Comparison of ENCODE assay signal across 21 cellular contexts in the genomic region with DNA sequence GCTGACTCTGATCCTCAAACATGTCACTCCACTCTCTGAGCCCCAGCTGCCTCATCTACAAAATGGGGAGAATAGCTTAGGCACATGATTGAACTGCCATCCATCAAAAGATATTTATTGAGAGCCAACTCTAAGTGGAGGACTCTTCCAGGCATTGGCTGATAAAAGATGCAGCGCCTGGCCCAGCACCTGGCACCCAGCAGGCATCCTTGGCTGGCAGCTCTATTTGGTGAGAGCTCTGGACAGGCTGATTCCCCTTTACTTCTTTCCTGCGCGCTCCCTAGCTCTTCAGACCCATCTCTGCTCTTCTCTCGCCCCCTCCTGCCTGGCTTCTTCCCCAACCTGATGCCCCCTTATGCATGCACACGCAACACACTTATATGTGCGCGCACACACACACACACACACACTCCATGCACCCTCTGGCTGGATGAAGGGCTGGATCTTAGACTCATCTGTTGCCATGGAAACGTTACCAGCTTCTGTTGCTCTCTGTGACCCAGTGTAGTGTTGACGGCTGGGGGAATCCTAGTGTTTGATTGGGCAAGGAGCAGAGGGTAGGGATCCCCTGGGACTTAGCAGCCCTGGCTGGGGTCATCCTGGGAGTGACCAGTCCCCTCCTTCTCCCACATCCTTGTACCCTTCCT. TPM values are rescaled to one million over a fixed set of nuclear protein-coding genes. Genes with fewer than 3 reads are reported as not detected.
DNase-seq lines count a peak whose midpoint lies in the region; ATAC-seq and TF ChIP-seq lines count a peak whose summit lies in the region.
"Had no signal": no experiment of that assay in that cellular context is flagged by ENCODE, and none has a peak within 500 bp of the region (broad histone marks: within the 10 kb centered on the region; RNA-seq: fewer than 3 reads in every experiment).

No MANE protein-coding gene starts in this region.

- no peak overlapping the region for H3K4ac ChIP-seq in IMR-90 (ENCODE audit: low read depth, low read length)

- peaks cover 38% of the 10 kb centered on the region for H3K27me3 Mint-ChIP-seq in nephron progenitor cell (ENCODE audit: low read depth, poor library complexity)
- peaks cover 34 to 74% of the 10 kb centered on the region in 2 donors for H3K27me3 Mint-ChIP-seq in effector memory CD8-positive, alpha-beta T cell

- H2BK15ac ChIP-seq in IMR-90 (ENCODE audit: low read depth, low read length), result no peak overlapping the region

- H2BK120ac ChIP-seq in IMR-90 (ENCODE audit: low read depth, low read length), result no peak overlapping the region

- BruUV-seq in IMR-90 (replicated peaks; lab: Mats Ljungman, UMichigan), result no TSS peak

- no peaks in the 10 kb centered on the region for H3K79me1 ChIP-seq in IMR-90 (ENCODE audit: low read depth in 1 of 2, low read length in 2 of 2)

- H4K91ac ChIP-seq in IMR-90 (ENCODE audit: insufficient read depth, low read depth, low read length), result no peak overlapping the region

- H3K56ac ChIP-seq in IMR-90 (ENCODE audit: extremely low read depth, insufficient read depth, low read length), result no peak overlapping the region

- WGBS in IMR-90 (ENCODE audit: extremely low coverage in 2 of 2, insufficient read length in 1 of 2), 2 experiments, result no CpG with 5 or more reads among the region's 9 CpGs

- DNase-seq in NCI-H1436 (lab: John Stamatoyannopoulos, UW) (peak; percentile 54), NCI-H1436 treated with DMSO at 0.1 percent for 48 hours (lab: John Stamatoyannopoulos, UW) (no peak), IMR-90 (no peak), SK-MEL-5 (ENCODE audit: low read depth, low spot score) (peak; percentile 21), nephron progenitor cell (peak; percentile 31), islet precursor cell (no peak), GM20000 (ENCODE audit: low spot score) (no peak)
- DNase-seq in effector memory CD8-positive, alpha-beta T cell, result no peak
- DNase-seq: activated CD8-positive, alpha-beta memory T cell treated with anti-CD3 and anti-CD28 coated beads, Interleukin-2, amount 50 U/mL, for 4 hours; activated naive CD4-positive, alpha-beta T cell treated with anti-CD3 and anti-CD28 coated beads for 36 hours; brain microvascular endothelial cell; CD4-positive, alpha-beta memory T cell; hippocampal formation; left colon; NK-92 treated with Interleukin-12 subunit alpha and Interleukin-12 subunit beta, amount 100 ng/mL, for 24 hours; stimulated activated naive CD4-positive, alpha-beta T cell treated with Interleukin-2 at 50 U/mL for 16 hours; trophoblast cell had no signal

- H2BK20ac ChIP-seq in IMR-90 (ENCODE audit: low read depth, low read length), result no peak overlapping the region

- no peaks in the 10 kb centered on the region for H3K4me1 ChIP-seq in IMR-90 (ENCODE audit: control insufficient read depth, insufficient read depth, low read length)

- peaks cover 26% of the 10 kb centered on the region for H3K4me1 Mint-ChIP-seq in nephron progenitor cell
- peaks cover 4 to 6% of the 10 kb centered on the region in 2 donors for H3K4me1 Mint-ChIP-seq in effector memory CD8-positive, alpha-beta T cell (ENCODE audit: low read depth in 2 of 2)

- no peaks in the 10 kb centered on the region for H3K9me3 Mint-ChIP-seq in nephron progenitor cell
- no peaks in the 10 kb centered on the region for H3K9me3 Mint-ChIP-seq in effector memory CD8-positive, alpha-beta T cell
- H3K9me3 Mint-ChIP-seq: activated naive CD4-positive, alpha-beta T cell treated with anti-CD3 and anti-CD28 coated beads for 36 hours; CD4-positive, alpha-beta memory T cell; T-helper 2 cell treated with Interferon-gamma antibody and Interleukin-4, amounts not matched to agents 5 μg/mL and 100 μg/mL, for 36 hours had no signal

- no peak overlapping the region for H4K5ac ChIP-seq in IMR-90 (ENCODE audit: low read depth, low read length)

- H3K36me3 Mint-ChIP-seq in nephron progenitor cell (ENCODE audit: low read depth), result no peaks in the 10 kb centered on the region
- H3K36me3 Mint-ChIP-seq in effector memory CD8-positive, alpha-beta T cell (ENCODE audit: insufficient read depth), result no peaks in the 10 kb centered on the region
- H3K36me3 Mint-ChIP-seq: CD4-positive, alpha-beta memory T cell had no signal

- H3K9me3 ChIP-seq in IMR-90 (ENCODE audit: control insufficient read depth, insufficient read depth, low read length), result no peaks in the 10 kb centered on the region

- dilution Hi-C loops in IMR-90 (cut with HindIII; ENCODE audit: low sequenced_read_pairs, unreplicated experiment), result no loop called here

- H3K27ac Mint-ChIP-seq in nephron progenitor cell, result no peak overlapping the region
- no peak overlapping the region for H3K27ac Mint-ChIP-seq in effector memory CD8-positive, alpha-beta T cell
- H3K27ac Mint-ChIP-seq: activated naive CD4-positive, alpha-beta T cell treated with anti-CD3 and anti-CD28 coated beads for 36 hours; CD4-positive, alpha-beta memory T cell; IgD-negative memory B cell; progenitor cell of endocrine pancreas; T-helper 2 cell treated with Interferon-gamma antibody and Interleukin-4, amounts not matched to agents 5 μg/mL and 100 μg/mL, for 36 hours had no signal

- TF ChIP-seq CTCF in IMR-90 (conservative IDR thresholded peaks at IDR 0.05; ENCODE audit: low read depth, low read length), result no peak
- no peak for TF ChIP-seq CTCF in nephron progenitor cell (IDR thresholded peaks at IDR 0.05)
- TF ChIP-seq CTCF in GM20000 (IDR thresholded peaks at IDR 0.05; ENCODE audit: extremely low read depth, missing control alignments), result no peak

- H3K18ac ChIP-seq in IMR-90 (ENCODE audit: low read depth, low read length), result no peak overlapping the region

- TF ChIP-seq POLR2A in IMR-90 (IDR thresholded peaks at IDR 0.05; ENCODE audit: low read depth, low read length), result no peak

- no peak overlapping the region for H3K4me3 Mint-ChIP-seq in nephron progenitor cell
- no peak overlapping the region for H3K4me3 Mint-ChIP-seq in effector memory CD8-positive, alpha-beta T cell
- H3K4me3 Mint-ChIP-seq: activated naive CD4-positive, alpha-beta T cell treated with anti-CD3 and anti-CD28 coated beads for 36 hours; CD4-positive, alpha-beta memory T cell; IgD-negative memory B cell; T-helper 2 cell treated with Interferon-gamma antibody and Interleukin-4, amounts not matched to agents 5 μg/mL and 100 μg/mL, for 36 hours had no signal

- no peaks in the 10 kb centered on the region for H4K20me1 ChIP-seq in IMR-90 (ENCODE audit: insufficient read depth, low read length)

- no peak overlapping the region for H3K23ac ChIP-seq in IMR-90 (ENCODE audit: low read depth, low read length)

- H3K27ac ChIP-seq in IMR-90 (ENCODE audit: insufficient read depth, low read length), result no peak overlapping the region
- H3K27ac ChIP-seq: brain microvascular endothelial cell had no signal

- H3K27me3 ChIP-seq in IMR-90 (ENCODE audit: control insufficient read depth, insufficient read depth, low read length), result peaks cover 36% of the 10 kb centered on the region

- H2AK5ac ChIP-seq in IMR-90 (ENCODE audit: low read depth, low read length), result no peak overlapping the region

- H2AK9ac ChIP-seq in IMR-90 (replicated peaks; ENCODE audit: low read depth, low read length, poor library complexity), result no peak overlapping the region

- H3K9ac ChIP-seq in IMR-90 (ENCODE audit: low read depth, low read length), result no peak overlapping the region

- H2AFZ ChIP-seq in IMR-90 (replicated peaks; ENCODE audit: low read length, poor library complexity), result peak overlapping the region; percentile 21

- H3K36me3 ChIP-seq in IMR-90 (ENCODE audit: control insufficient read depth, insufficient read depth, low read length), result no peaks in the 10 kb centered on the region
- H3K36me3 ChIP-seq: brain microvascular endothelial cell had no signal

- no peak for ATAC-seq in IMR-90 (ENCODE audit: low read depth)
- ATAC-seq in effector memory CD8-positive, alpha-beta T cell (replicated peaks), result no peak
- ATAC-seq: HCT116, left colon had no signal

- intact Hi-C loops in IMR-90 (cut with micrococcal nuclease), result no loop called here

- in situ Hi-C loops in IMR-90 (cut with MboI; ENCODE audit: low sequenced_read_pairs), result no loop called here
- in situ Hi-C loops in SK-MEL-5 (cut with HindIII; ENCODE audit: low pct_unique_long_range_greater_than_20kb, low sequenced_read_pairs), result no loop called here

- H3K4me3 ChIP-seq in IMR-90 (ENCODE audit: insufficient read depth, low read depth, low read length), result no peak overlapping the region

- no peaks in the 10 kb centered on the region for H3K9me1 ChIP-seq in IMR-90 (ENCODE audit: insufficient read depth, low read length)

- POLR2A ChIA-PET in IMR-90 (lab: Charles Lee; ENCODE audit: unreplicated experiment), result no interaction called here

- H2BK5ac ChIP-seq in IMR-90 (ENCODE audit: low read depth, low read length, poor library complexity, severe bottlenecking), result no peak overlapping the region

- TF ChIP-seq RAD21 in IMR-90 (IDR thresholded peaks at IDR 0.05; ENCODE audit: low read length), result no peak

- no peak overlapping the region for H3K4me2 ChIP-seq in IMR-90 (ENCODE audit: low read depth, low read length)

- no peak overlapping the region for H4K8ac ChIP-seq in IMR-90 (ENCODE audit: low read depth in 2 of 2, low read length in 2 of 2)

- CTCF ChIA-PET in IMR-90 (lab: Yijun Ruan, JAX), result no interaction called here

- H3K14ac ChIP-seq in IMR-90 (replicated peaks; ENCODE audit: low read depth, low read length), result no peak overlapping the region

TF ChIP-seq in IMR-90, 13 proteins besides CTCF, POLR2A, EP300 and RAD21:
- TF ChIP-seq FOS (IDR thresholded peaks at IDR 0.05; ENCODE audit: low read depth, low read length) (no peak), RFX5 (IDR thresholded peaks at IDR 0.05; ENCODE audit: low read depth, low read length) (peak; percentile 57; the same call in 1 of the 2 replicates)
- TF ChIP-seq, protein P1, sequence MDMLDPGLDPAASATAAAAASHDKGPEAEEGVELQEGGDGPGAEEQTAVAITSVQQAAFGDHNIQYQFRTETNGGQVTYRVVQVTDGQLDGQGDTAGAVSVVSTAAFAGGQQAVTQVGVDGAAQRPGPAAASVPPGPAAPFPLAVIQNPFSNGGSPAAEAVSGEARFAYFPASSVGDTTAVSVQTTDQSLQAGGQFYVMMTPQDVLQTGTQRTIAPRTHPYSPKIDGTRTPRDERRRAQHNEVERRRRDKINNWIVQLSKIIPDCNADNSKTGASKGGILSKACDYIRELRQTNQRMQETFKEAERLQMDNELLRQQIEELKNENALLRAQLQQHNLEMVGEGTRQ (IDR thresholded peaks at IDR 0.05; ENCODE audit: low read depth, low read length), result no peak

RNA-seq across cellular contexts. Expression of gene VWA5B1, which starts 49.3 kb away (rescaled TPM):
- total RNA-seq in IMR-90 (2012; rRNA removed), result not detected in 2 replicates
- not detected in 2 replicates for polyA plus RNA-seq in IMR-90 (2012; rRNA removed)
- polyA plus RNA-seq in IMR-90 (2012; cell fraction: cytosol; rRNA removed), result not detected in 2 replicates
- polyA plus RNA-seq in IMR-90 (2012; cell fraction: nucleus; rRNA removed; ENCODE audit: low replicate concordance), result not detected in 2 replicates
- not detected in 2 replicates for total RNA-seq in SK-MEL-5 (2014; rRNA removed; shearing (Covaris generic))
- not detected in 2 replicates for polyA plus RNA-seq in SK-MEL-5 (2015; cell fraction: cytosol; rRNA removed)
- not detected in 2 replicates for polyA plus RNA-seq in SK-MEL-5 (2015; cell fraction: nucleus; rRNA removed)
- total RNA-seq: activated naive CD4-positive, alpha-beta T cell treated with anti-CD3 and anti-CD28 coated beads for 36 hours had no signal
- polyA plus RNA-seq: IgD-negative memory B cell had no signal

Comparison
In these comparisons a context has a peak if more than half of its experiments do, and no peak if none do; other contexts are left out.
1. DNase-seq: peak in NCI-H1436 (single experiment), SK-MEL-5 (single experiment) and nephron progenitor cell (single experiment); none in NCI-H1436 treated with DMSO at 0.1 percent for 48 hours (single experiment), IMR-90 (single experiment), islet precursor cell (single experiment), effector memory CD8-positive, alpha-beta T cell (0 of 3) and GM20000 (single experiment).